ENCODE assay signal across 8 cellular contexts in the genomic region with DNA sequence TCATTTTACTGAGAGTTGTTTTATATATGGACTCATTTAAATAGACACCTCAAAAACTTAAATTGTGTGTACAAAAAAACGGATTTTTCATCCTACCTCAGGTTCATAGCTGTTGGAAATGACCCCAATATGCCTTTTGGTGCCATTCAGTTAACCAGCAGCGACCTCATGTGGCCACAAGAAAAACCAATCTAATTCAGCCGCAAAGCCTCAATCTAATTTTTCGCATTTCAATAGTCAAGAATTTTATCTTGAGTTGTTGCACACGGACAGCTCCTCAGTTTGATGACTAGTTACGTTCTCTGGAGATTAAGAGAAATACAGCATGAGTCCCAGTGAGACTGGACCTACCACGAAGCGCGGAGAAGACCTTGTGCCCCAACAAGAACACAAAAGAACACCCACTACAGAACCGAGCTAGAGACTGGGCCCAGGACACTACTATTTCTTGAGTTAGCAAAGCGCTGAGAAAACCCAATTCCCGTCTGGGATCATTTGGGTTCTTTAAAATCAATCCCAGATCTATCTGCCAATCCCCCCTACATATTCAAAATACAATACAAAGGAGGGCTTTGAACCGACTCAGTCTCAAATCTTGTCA. TPM values are rescaled to one million over a fixed set of nuclear protein-coding genes. Genes with fewer than 3 reads are reported as not detected.
DNase-seq lines count a peak whose midpoint lies in the region; ATAC-seq, FAIRE-seq and TF ChIP-seq lines count a peak whose summit lies in the region.

No MANE protein-coding gene starts in this region.

- no peak overlapping the region for H3K9ac ChIP-seq in colonic mucosa (ENCODE audit: low read depth in 2 of 2, low read length in 2 of 2)

- H3K4me3 ChIP-seq in AG04449 (ENCODE audit: low read depth, low read length) (no peak overlapping the region), colonic mucosa (no peak overlapping the region), right lobe of liver (no peak overlapping the region)

- DNase-seq in AG04449 (ENCODE audit: low read depth, low spot score) = peak; percentile 41
- DNase-seq in GM12891 (ENCODE audit: insufficient read length, low spot score) = no peak
- peak; percentile 72 for DNase-seq in NCI-H2171 treated with DMSO at 0.1 percent for 48 hours (lab: John Stamatoyannopoulos, UW)
- peak; percentile 47 for DNase-seq in colonic mucosa
- DNase-seq in right lobe of liver = peak in 2 of 3 donors; percentile 29 to 56
- peak; percentile 6 to 27 for DNase-seq in stimulated activated CD8-positive, alpha-beta memory T cell treated with anti-CD3 and anti-CD28 coated beads, Interleukin-7, amount 100 ng/mL, for 4 hours (ENCODE audit: low read depth in 2 of 2)
- no peak for DNase-seq in mesenteric fat pad (ENCODE audit: low spot score)

- H3K36me3 ChIP-seq in colonic mucosa (no peaks in the 10 kb centered on the region), right lobe of liver (no peaks in the 10 kb centered on the region)

- H3K4me1 ChIP-seq in colonic mucosa = no peaks in the 10 kb centered on the region
- peaks cover 0 to 6% (median 0%) of the 10 kb centered on the region in 4 donors for H3K4me1 ChIP-seq in right lobe of liver

- intact Hi-C loops in colonic mucosa (cut with DNase I) (loop anchor here (2.0 kb wide), 1 partner anchor 153 kb away; no protein-coding TSS in a partner anchor), right lobe of liver (cut with DNase I) (loop anchor here in 1 of 2 donors (5.0 to 10.0 kb wide), 3 partner anchors 65 to 153 kb away; no protein-coding TSS in a partner anchor)

- peak; percentile 74 to 87 (median 79) for ATAC-seq in right lobe of liver

- TF ChIP-seq CTCF in AG04449 (IDR thresholded peaks at IDR 0.05; ENCODE audit: insufficient read depth, low read length, missing control alignments) (peak; percentile 58), VCaP (conservative IDR thresholded peaks at IDR 0.05) (peak; percentile 83), colonic mucosa (IDR thresholded peaks at IDR 0.05) (peak; percentile 73), right lobe of liver (IDR thresholded peaks at IDR 0.05) (peak; percentile 79 to 94 (median 84))

- H3K27ac ChIP-seq in VCaP (no peak overlapping the region), colonic mucosa (no peak overlapping the region), right lobe of liver (peak overlapping the region in 2 of 3 donors; percentile 75 to 78)

- TF ChIP-seq POLR2A in GM12891 (IDR thresholded peaks at IDR 0.05; ENCODE audit: low read depth, low read length) (no peak), right lobe of liver (IDR thresholded peaks at IDR 0.05) (no peak)

- CTCF ChIA-PET in AG04449 (lab: Yijun Ruan, JAX) = interaction anchor here (0.6 to 5.7 kb wide), 71 partner anchors 9 to 977 kb away, joined by 3 to 309 read pairs (median 4); a partner anchor contains a TSS

- H3K27me3 ChIP-seq in colonic mucosa = no peaks in the 10 kb centered on the region
- H3K27me3 ChIP-seq in right lobe of liver = no peaks in the 10 kb centered on the region

- WGBS in right lobe of liver (ENCODE audit: insufficient coverage, low coverage, low lambda C conversion rate, missing lambda C conversion rate) = 10% methylated on average over 13 of the region's 13 CpGs

- POLR2A ChIA-PET in AG04449 (lab: Yijun Ruan, JAX) = no interaction called here

- FAIRE-seq in GM12891 (lab: Jason Lieb, UNC) = peak; percentile 87

- H3K9me3 ChIP-seq in colonic mucosa (no peaks in the 10 kb centered on the region), right lobe of liver (no peaks in the 10 kb centered on the region)

TF ChIP-seq in GM12891, 5 proteins besides CTCF, POLR2A, EP300 and RAD21:
- TF ChIP-seq POU2F2 (IDR thresholded peaks at IDR 0.05; ENCODE audit: low read depth, low read length) (no peak), TAF1 (IDR thresholded peaks at IDR 0.05; ENCODE audit: low read depth, low read length) (no peak), PAX5 (IDR thresholded peaks at IDR 0.05; ENCODE audit: insufficient read depth, low read length, severe bottlenecking) (no peak), POLR2AphosphoS5 (IDR thresholded peaks at IDR 0.05; ENCODE audit: low read depth, low read length) (no peak), SPI1 (IDR thresholded peaks at IDR 0.05; ENCODE audit: low read depth, low read length) (no peak)

RNA-seq across cellular contexts. Expression of a gene that starts 1.1 kb away (rescaled TPM):
- 0.23 TPM for polyA plus RNA-seq in GM12891 (2012; ENCODE audit: low read depth, missing spikeins)
- total RNA-seq in colonic mucosa (not detected), right lobe of liver (under 1 TPM in 1 of 6 experiments, not detected in 5; 0.31 TPM), mesenteric fat pad (not detected)

Comparison
In these comparisons a context has a peak if more than half of its experiments do, and no peak if none do; other contexts are left out.
1. DNase-seq: peak in AG04449 (single experiment), NCI-H2171 treated with DMSO at 0.1 percent for 48 hours (single experiment), colonic mucosa (single experiment), right lobe of liver (2 of 3) and stimulated activated CD8-positive, alpha-beta memory T cell treated with anti-CD3 and anti-CD28 coated beads, Interleukin-7, amount 100 ng/mL, for 4 hours (2 of 2); none in GM12891 (single experiment) and mesenteric fat pad (single experiment).
2. H3K27ac ChIP-seq: peak in right lobe of liver (2 of 3); none in VCaP (single experiment) and colonic mucosa (single experiment).
3. Peak in every context shown above with its lines, with median percentiles within 50 percentile points of each other: CTCF ChIP-seq.